1 cellular context compared by ENCODE assay signal in the genomic region with DNA sequence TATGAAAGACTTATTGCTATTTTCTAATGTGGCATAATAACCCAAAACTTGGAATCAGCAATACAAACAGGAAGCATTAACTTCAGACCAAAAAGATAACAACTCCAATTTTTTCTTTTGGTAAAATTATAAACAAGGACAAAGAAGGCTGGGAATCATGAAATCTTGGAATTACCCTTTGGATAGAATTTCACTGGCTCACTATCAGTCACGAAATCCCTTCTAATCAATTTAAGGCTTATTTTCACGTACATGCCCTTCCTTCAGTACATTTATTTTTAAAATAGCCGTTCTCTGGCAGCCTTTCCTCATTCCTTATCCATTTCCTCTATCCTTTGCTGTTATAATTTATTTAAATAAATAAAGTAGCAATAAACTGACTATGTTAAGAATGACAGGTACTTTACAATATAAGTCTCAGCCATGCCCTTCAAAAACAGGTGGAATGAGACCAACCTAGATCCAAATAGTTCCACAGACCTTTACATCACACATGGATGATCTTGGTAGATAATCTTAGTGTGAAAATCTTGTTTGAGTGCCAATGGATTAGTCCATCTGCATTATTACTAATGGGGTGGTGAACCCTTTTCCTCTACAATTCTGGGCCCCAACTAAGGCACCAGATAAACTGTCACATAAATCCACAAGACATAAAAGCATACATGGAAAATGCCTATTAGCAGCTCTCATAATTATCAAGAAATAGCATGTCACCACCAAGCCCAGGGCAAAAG.
TF ChIP-seq lines count a peak whose summit lies in the region.

No MANE protein-coding gene starts in this region.

TF ChIP-seq in GM23338, 12 proteins besides CTCF, POLR2A, EP300 and RAD21:
- TF ChIP-seq, protein P1, sequence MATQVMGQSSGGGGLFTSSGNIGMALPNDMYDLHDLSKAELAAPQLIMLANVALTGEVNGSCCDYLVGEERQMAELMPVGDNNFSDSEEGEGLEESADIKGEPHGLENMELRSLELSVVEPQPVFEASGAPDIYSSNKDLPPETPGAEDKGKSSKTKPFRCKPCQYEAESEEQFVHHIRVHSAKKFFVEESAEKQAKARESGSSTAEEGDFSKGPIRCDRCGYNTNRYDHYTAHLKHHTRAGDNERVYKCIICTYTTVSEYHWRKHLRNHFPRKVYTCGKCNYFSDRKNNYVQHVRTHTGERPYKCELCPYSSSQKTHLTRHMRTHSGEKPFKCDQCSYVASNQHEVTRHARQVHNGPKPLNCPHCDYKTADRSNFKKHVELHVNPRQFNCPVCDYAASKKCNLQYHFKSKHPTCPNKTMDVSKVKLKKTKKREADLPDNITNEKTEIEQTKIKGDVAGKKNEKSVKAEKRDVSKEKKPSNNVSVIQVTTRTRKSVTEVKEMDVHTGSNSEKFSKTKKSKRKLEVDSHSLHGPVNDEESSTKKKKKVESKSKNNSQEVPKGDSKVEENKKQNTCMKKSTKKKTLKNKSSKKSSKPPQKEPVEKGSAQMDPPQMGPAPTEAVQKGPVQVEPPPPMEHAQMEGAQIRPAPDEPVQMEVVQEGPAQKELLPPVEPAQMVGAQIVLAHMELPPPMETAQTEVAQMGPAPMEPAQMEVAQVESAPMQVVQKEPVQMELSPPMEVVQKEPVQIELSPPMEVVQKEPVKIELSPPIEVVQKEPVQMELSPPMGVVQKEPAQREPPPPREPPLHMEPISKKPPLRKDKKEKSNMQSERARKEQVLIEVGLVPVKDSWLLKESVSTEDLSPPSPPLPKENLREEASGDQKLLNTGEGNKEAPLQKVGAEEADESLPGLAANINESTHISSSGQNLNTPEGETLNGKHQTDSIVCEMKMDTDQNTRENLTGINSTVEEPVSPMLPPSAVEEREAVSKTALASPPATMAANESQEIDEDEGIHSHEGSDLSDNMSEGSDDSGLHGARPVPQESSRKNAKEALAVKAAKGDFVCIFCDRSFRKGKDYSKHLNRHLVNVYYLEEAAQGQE (IDR thresholded peaks at IDR 0.05; ENCODE audit: unreplicated experiment): no peak
- TF ChIP-seq POLR2AphosphoS5 (IDR thresholded peaks at IDR 0.05; ENCODE audit: low read depth) (no peak), EZH2 (IDR thresholded peaks at IDR 0.05; ENCODE audit: low read depth, unreplicated experiment) (no peak), ZNF114 (CRISPR knock-in tag; IDR thresholded peaks at IDR 0.05) (no peak)
